10 cellular contexts compared by ENCODE assay signal in the genomic region with DNA sequence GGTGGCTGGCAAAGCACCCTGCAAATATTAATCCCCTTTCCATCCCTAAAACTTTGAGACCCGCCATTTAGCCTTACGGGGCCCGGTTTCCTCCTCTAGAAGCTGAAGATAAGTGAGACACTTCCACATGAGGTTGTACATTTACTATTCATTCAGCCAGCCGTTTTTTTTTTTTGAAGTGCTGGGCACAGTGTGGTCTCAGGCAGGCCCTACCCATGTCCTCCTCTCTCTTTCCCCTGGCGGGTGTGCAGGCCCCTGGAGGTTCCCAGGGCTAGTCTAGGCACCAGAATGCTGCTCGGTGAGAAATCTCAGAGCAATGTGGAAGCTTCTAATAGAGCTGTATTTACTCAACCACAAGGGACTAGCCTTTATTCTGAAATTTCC.
DNase-seq lines count a peak whose midpoint lies in the region; ATAC-seq, FAIRE-seq and TF ChIP-seq lines count a peak whose summit lies in the region.
"Had no signal": no experiment of that assay in that cellular context is flagged by ENCODE, and none has a peak within 500 bp of the region (broad histone marks: within the 10 kb centered on the region; RNA-seq: fewer than 3 reads in every experiment).

No MANE protein-coding gene starts in this region.

- peak overlapping the region; percentile 97 for H2AFZ ChIP-seq in endothelial cell of umbilical vein (ENCODE audit: low read depth, low read length)
- peak overlapping the region; percentile 68 for H2AFZ ChIP-seq in neuronal stem cell (ENCODE audit: low read length)

- dilution Hi-C loops in endothelial cell of umbilical vein (cut with MboI; ENCODE audit: extremely low pct_ligation_motif_present, low sequenced_read_pairs): no loop called here

- H3K36me3 ChIP-seq in Caco-2 (ENCODE audit: control insufficient read depth, insufficient read depth, low read length) (no peaks in the 10 kb centered on the region), HUES64 (ENCODE audit: insufficient read depth, low read length) (no peaks in the 10 kb centered on the region), endothelial cell of umbilical vein (ENCODE audit: control insufficient read depth in 2 of 2, extremely low read depth in 1 of 2, insufficient read depth in 2 of 2, low read length in 2 of 2) (no peaks in the 10 kb centered on the region), neuronal stem cell (replicated peaks in 1 of 2; ENCODE audit: control insufficient read depth in 2 of 2, insufficient read depth in 2 of 2, low read length in 2 of 2) (no peaks in the 10 kb centered on the region)

- peaks cover 13% of the 10 kb centered on the region for H3K9me3 Mint-ChIP-seq in Caco-2 (ENCODE audit: unreplicated experiment)

- H3K9me3 ChIP-seq in Caco-2 (0 out of 2 replicates have a peak, but pooled peaks cover 3% of the 10 kb centered on the region), HUES64 (ENCODE audit: insufficient read depth, low read depth, low read length) (no peaks in the 10 kb centered on the region), endothelial cell of umbilical vein (replicated peaks; ENCODE audit: control insufficient read depth, insufficient read depth, low read length) (no peaks in the 10 kb centered on the region), neuronal stem cell (replicated peaks in 1 of 2; ENCODE audit: control insufficient read depth in 2 of 2, insufficient read depth in 1 of 2, low read depth in 1 of 2, low read length in 2 of 2) (peaks cover 0 to 2% of the 10 kb centered on the region in 2 donors)

- no peaks in the 10 kb centered on the region for H3K9me1 ChIP-seq in endothelial cell of umbilical vein (replicated peaks; ENCODE audit: control insufficient read depth, extremely low read depth, insufficient read depth, low read length)

- H3K9ac ChIP-seq in HUES64 (ENCODE audit: low read depth, low read length): no peak overlapping the region
- H3K9ac ChIP-seq in endothelial cell of umbilical vein (replicated peaks; ENCODE audit: extremely low read depth, insufficient read depth, low read length): no peak overlapping the region
- no peak overlapping the region for H3K9ac ChIP-seq in neuronal stem cell (ENCODE audit: low read depth, low read length, poor library complexity)

- H2BK12ac ChIP-seq in neuronal stem cell (ENCODE audit: low read length): no peak overlapping the region

- no peaks in the 10 kb centered on the region for H3K27me3 ChIP-seq in Caco-2 (replicated peaks; ENCODE audit: control insufficient read depth, insufficient read depth, low read length)
- peaks cover 21% of the 10 kb centered on the region for H3K27me3 ChIP-seq in HUES64 (ENCODE audit: insufficient read depth, low read length)
- no peaks in the 10 kb centered on the region for H3K27me3 ChIP-seq in endothelial cell of umbilical vein (ENCODE audit: control insufficient read depth in 2 of 2, insufficient read depth in 2 of 2, low read length in 2 of 2)
- peaks cover 0 to 19% (median 18%) of the 10 kb centered on the region in 3 experiments for H3K27me3 ChIP-seq in neuronal stem cell (ENCODE audit: control insufficient read depth in 3 of 3, insufficient read depth in 3 of 3, low read depth in 1 of 3, low read length in 3 of 3)

- H2BK120ac ChIP-seq in neuronal stem cell (ENCODE audit: low read depth, low read length): no peak overlapping the region

- CTCF ChIA-PET in Caco-2 (lab: Charles Lee): interaction anchor here (0.7 to 1.9 kb wide), 7 partner anchors 16 to 1296 kb away, joined by 3 to 7 read pairs (median 4); a partner anchor contains a TSS
- CTCF ChIA-PET in endothelial cell of umbilical vein (lab: Charles Lee): interaction anchor here (1.1 to 1.2 kb wide), 2 partner anchors 10 to 500 kb away, joined by 4 read pairs; no protein-coding TSS in a partner anchor

- H2AK5ac ChIP-seq in neuronal stem cell (ENCODE audit: low read depth, low read length): no peak overlapping the region

- H3K4me1 ChIP-seq in Caco-2: peaks cover 27% of the 10 kb centered on the region
- peaks cover 8% of the 10 kb centered on the region; the same call in 1 of the 2 replicates for H3K4me1 ChIP-seq in HUES64 (ENCODE audit: insufficient read depth, low read length)
- peaks cover 6% of the 10 kb centered on the region for H3K4me1 ChIP-seq in endothelial cell of umbilical vein (ENCODE audit: control insufficient read depth, extremely low read depth, insufficient read depth, low read length)
- peaks cover 0 to 9% of the 10 kb centered on the region in 2 donors for H3K4me1 ChIP-seq in neuronal stem cell (ENCODE audit: control insufficient read depth in 2 of 2, insufficient read depth in 1 of 2, low read depth in 1 of 2, low read length in 2 of 2)

- H3K14ac ChIP-seq in neuronal stem cell (ENCODE audit: low read length): peak overlapping the region; percentile 82

- intact Hi-C loops in Caco-2 (cut with micrococcal nuclease; ENCODE audit: unreplicated experiment) (loop anchor here (1.0 to 5.0 kb wide), 3 partner anchors 108 to 295 kb away; a partner anchor contains a TSS), endothelial cell of umbilical vein (cut with micrococcal nuclease) (no loop called here)

- peak overlapping the region; percentile 88 for H3K27ac Mint-ChIP-seq in Caco-2 (ENCODE audit: unreplicated experiment)

- ATAC-seq in omental fat pad (ENCODE audit: low FRiP score) (no peak), GM21825 (IDR thresholded peaks at IDR 0.05; ENCODE audit: unreplicated experiment) (no peak)

- H3K4me2 ChIP-seq in endothelial cell of umbilical vein (ENCODE audit: insufficient read depth, low read length) (peak overlapping the region; percentile 75), neuronal stem cell (ENCODE audit: insufficient read depth, low read length, poor library complexity, severe bottlenecking) (peak overlapping the region; percentile 66)

- TSS peak; percentile 88 for BruUV-seq in Caco-2 (replicated peaks; lab: Mats Ljungman, UMichigan)
- BruUV-seq in endothelial cell of umbilical vein (replicated peaks; lab: Mats Ljungman, UMichigan): no TSS peak

- TF ChIP-seq CTCF in Caco-2 (IDR thresholded peaks at IDR 0.05; ENCODE audit: insufficient read depth in 1 of 2, low read depth in 1 of 2, low read length in 1 of 2, severe bottlenecking in 1 of 2, unreplicated experiment in 1 of 2) (no peak), endothelial cell of umbilical vein (IDR thresholded peaks at IDR 0.05; ENCODE audit: extremely low read depth in 1 of 2, insufficient read depth in 1 of 2, low read depth in 1 of 2, low read length in 2 of 2) (no peak), omental fat pad (IDR thresholded peaks at IDR 0.05) (no peak)

- H3K79me1 ChIP-seq in neuronal stem cell (ENCODE audit: low read depth, low read length): no peaks in the 10 kb centered on the region

- H4K8ac ChIP-seq in neuronal stem cell (ENCODE audit: low read depth, low read length): no peak overlapping the region

- H3K4me3 Mint-ChIP-seq in Caco-2 (ENCODE audit: unreplicated experiment): peak overlapping the region; percentile 67

- WGBS in HUES64: 84% methylated on average over 6 of the region's 6 CpGs
- WGBS in neuronal stem cell (ENCODE audit: extremely low coverage in 2 of 2, insufficient read length in 2 of 2, insufficient replicate concordance in 1 of 2), 2 donors: no CpG with 5 or more reads among the region's 6 CpGs

- no peak for FAIRE-seq in endothelial cell of umbilical vein (lab: Jason Lieb, UNC)

- DNase-seq in Caco-2 (peak; percentile 27 to 54), endothelial cell of umbilical vein (ENCODE audit: low read depth, low spot score) (no peak), neuronal stem cell (ENCODE audit: low spot score) (no peak), omental fat pad (ENCODE audit: low spot score) (no peak), NCI-H2196 treated with DMSO at 0.1 percent for 48 hours (lab: John Stamatoyannopoulos, UW; ENCODE audit: unreplicated experiment) (no peak)
- no peak for DNase-seq in stimulated activated CD4-positive, alpha-beta T cell treated with anti-CD3 and anti-CD28 coated beads, Interleukin-4, amount 100 ng/mL, for 1 hour
- DNase-seq: HCEC 1CT, NCI-H1092 treated with DMSO at 0.1 percent for 48 hours had no signal

- no peaks in the 10 kb centered on the region for H3K79me2 ChIP-seq in endothelial cell of umbilical vein (ENCODE audit: control insufficient read depth, insufficient read depth, low read length)

- H3K4me3 ChIP-seq in Caco-2 (ENCODE audit: low read depth, low read length) (peak overlapping the region; percentile 15), HUES64 (ENCODE audit: low read length) (peak overlapping the region; percentile 41), endothelial cell of umbilical vein (replicated peaks in 1 of 3; ENCODE audit: insufficient read depth in 1 of 3, low read depth in 1 of 3, low read length in 3 of 3) (no peak overlapping the region), neuronal stem cell (ENCODE audit: low read length in 2 of 2) (peak overlapping the region in 1 of 2 donors; percentile 58)

- H3K27ac ChIP-seq in HUES64 (ENCODE audit: low read depth, low read length) (no peak overlapping the region), endothelial cell of umbilical vein (ENCODE audit: insufficient read depth, low read depth, low read length) (no peak overlapping the region), neuronal stem cell (replicated peaks; ENCODE audit: low read length) (no peak overlapping the region)

- no peaks in the 10 kb centered on the region for H3K27me3 Mint-ChIP-seq in Caco-2 (ENCODE audit: insufficient read depth, unreplicated experiment)

- no peak overlapping the region for H4K91ac ChIP-seq in neuronal stem cell (ENCODE audit: low read depth, low read length, poor library complexity)

- no peak overlapping the region for H3K4ac ChIP-seq in neuronal stem cell (ENCODE audit: low read length)

- H2BK5ac ChIP-seq in neuronal stem cell (ENCODE audit: low read length): no peak overlapping the region

- peak overlapping the region; percentile 85 for H3K23ac ChIP-seq in neuronal stem cell (ENCODE audit: low read depth, low read length, poor library complexity)

- POLR2A ChIA-PET in Caco-2 (lab: Charles Lee): interaction anchor here (0.9 to 1.0 kb wide), 4 partner anchors 13 to 290 kb away, joined by 3 to 13 read pairs (median 4); a partner anchor contains a TSS
- POLR2A ChIA-PET in endothelial cell of umbilical vein (lab: Charles Lee): no interaction called here

- no peaks in the 10 kb centered on the region for H4K20me1 ChIP-seq in endothelial cell of umbilical vein (replicated peaks; ENCODE audit: control insufficient read depth, extremely low read depth, insufficient read depth, low read length)

- H2BK15ac ChIP-seq in neuronal stem cell (ENCODE audit: low read length): peak overlapping the region; percentile 62

- peaks cover 24% of the 10 kb centered on the region for H3K36me3 Mint-ChIP-seq in Caco-2 (ENCODE audit: insufficient read depth, unreplicated experiment)

- H3K4me1 Mint-ChIP-seq in Caco-2 (ENCODE audit: low read depth, unreplicated experiment): peaks cover 17% of the 10 kb centered on the region

- peak overlapping the region; percentile 89 for H3K18ac ChIP-seq in neuronal stem cell (ENCODE audit: low read length)

- TF ChIP-seq POLR2A in endothelial cell of umbilical vein (IDR thresholded peaks at IDR 0.05; ENCODE audit: low read depth, low read length): no peak

TF ChIP-seq in endothelial cell of umbilical vein, 7 proteins besides CTCF, POLR2A, EP300 and RAD21 (continues in another document):
- TF ChIP-seq JUN (IDR thresholded peaks at IDR 0.05; ENCODE audit: borderline replicate concordance, insufficient read depth, insufficient read length, low read depth): no peak
- TF ChIP-seq GATA2 (IDR thresholded peaks at IDR 0.05; ENCODE audit: insufficient read depth, insufficient read length, low read depth, low read length): no peak

Comparison
In these comparisons a context has a peak if more than half of its experiments do, and no peak if none do; other contexts are left out.
1. DNase-seq: peak in Caco-2 (2 of 2); none in endothelial cell of umbilical vein (single experiment), neuronal stem cell (single experiment), stimulated activated CD4-positive, alpha-beta T cell treated with anti-CD3 and anti-CD28 coated beads, Interleukin-4, amount 100 ng/mL, for 1 hour (single experiment), omental fat pad (single experiment) and NCI-H2196 treated with DMSO at 0.1 percent for 48 hours (single experiment).
2. H3K4me3 ChIP-seq: peak in Caco-2 (single experiment) and HUES64 (single experiment); none in endothelial cell of umbilical vein (0 of 3).